1 cellular context compared by ENCODE assay signal in the genomic region with DNA sequence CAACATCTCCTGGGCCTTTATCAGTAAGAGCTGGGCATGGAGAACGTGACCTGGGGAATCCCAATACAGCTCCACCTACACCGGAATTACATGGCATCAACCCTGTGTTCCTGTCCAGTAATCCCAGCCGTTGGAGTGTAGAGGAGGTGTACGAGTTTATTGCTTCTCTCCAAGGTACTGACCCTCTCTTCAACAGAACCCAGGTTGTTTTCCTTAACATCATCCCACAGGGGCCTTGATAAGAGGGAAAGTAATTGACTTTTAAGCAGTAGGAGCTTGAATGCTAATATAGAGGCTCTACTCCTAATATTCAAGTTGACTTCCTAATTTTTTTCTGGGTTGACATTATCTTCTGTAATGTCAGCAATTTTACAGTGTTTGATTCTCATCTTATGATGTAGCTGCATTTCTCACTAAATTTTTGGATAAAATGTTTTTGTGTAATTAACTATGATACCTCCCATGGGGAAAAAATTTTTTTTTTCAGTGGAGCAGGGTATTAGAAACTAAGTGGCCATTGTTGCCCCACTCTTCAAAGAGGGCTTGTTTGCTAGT. TPM values are rescaled to one million over a fixed set of nuclear protein-coding genes. Genes with fewer than 3 reads are reported as not detected.
"Had no signal": no experiment of that assay in that cellular context is flagged by ENCODE, and none has a peak within 500 bp of the region (broad histone marks: within the 10 kb centered on the region; RNA-seq: fewer than 3 reads in every experiment).

No MANE protein-coding gene starts in this region.

RNA-seq across cellular contexts. Expression of a gene that starts 51.4 kb away (rescaled TPM):
- polyA plus RNA-seq: smooth muscle cell had no signal
